ENCODE assay signal across 10 cellular contexts in the genomic region with DNA sequence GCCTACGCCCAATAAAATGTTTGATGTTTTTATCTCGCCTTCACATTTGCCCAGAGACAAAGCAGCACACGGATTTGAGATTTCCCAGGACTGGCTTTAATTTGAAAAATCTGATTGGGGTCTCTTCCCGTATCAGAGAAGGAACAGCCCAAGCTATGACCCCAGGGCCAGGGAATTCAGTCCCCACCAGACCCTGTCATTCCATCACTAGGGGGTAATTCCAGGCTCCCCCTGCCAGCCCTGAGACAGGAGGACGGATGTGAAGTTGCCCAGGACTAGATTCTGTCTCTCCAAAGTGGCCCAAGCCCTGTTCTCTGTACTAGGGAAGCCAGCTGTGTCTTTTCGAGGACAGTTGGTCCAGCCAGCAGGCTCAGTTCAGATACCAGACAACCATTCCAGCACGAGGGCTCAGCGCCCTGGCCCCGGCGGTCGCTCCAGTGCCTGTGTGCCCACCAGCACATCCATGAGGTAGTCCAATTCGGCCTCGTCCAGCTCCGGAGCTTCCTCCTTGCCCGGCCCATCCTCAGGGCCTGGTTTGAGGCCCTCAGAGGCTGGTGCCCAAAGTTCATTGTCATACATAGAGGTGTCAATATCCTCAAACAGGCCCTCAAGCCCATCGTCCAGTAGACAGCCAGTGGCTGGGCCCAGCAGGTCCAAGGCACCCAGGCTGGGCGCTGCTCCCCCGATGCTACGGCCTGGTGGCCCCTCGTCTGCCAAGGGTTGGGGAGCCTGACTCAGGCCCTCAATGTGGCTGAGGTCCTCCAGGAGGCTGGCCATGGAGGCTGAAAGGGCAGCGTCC. TPM values are rescaled to one million over a fixed set of nuclear protein-coding genes. Genes with fewer than 3 reads are reported as not detected.
DNase-seq lines count a peak whose midpoint lies in the region; ATAC-seq and TF ChIP-seq lines count a peak whose summit lies in the region.
"Had no signal": no experiment of that assay in that cellular context is flagged by ENCODE, and none has a peak within 500 bp of the region (broad histone marks: within the 10 kb centered on the region; RNA-seq: fewer than 3 reads in every experiment).

No MANE protein-coding gene starts in this region.

- no peaks in the 10 kb centered on the region for H3K9me2 ChIP-seq in HCT116 (ENCODE audit: insufficient read depth)

- no peaks in the 10 kb centered on the region for H3K9me3 Mint-ChIP-seq in activated CD4-positive, alpha-beta memory T cell treated with anti-CD3 and anti-CD28 coated beads, Interleukin-2, amount 10 ng/mL, durations not matched to agents 7 days and 5 days
- H3K9me3 Mint-ChIP-seq in glutamatergic neuron (ENCODE audit: unreplicated experiment) = peaks cover 8% of the 10 kb centered on the region

- H3K27me3 Mint-ChIP-seq in activated CD4-positive, alpha-beta memory T cell treated with anti-CD3 and anti-CD28 coated beads, Interleukin-2, amount 10 ng/mL, durations not matched to agents 7 days and 5 days = no peaks in the 10 kb centered on the region
- H3K27me3 Mint-ChIP-seq in glutamatergic neuron (ENCODE audit: unreplicated experiment) = peaks cover 11% of the 10 kb centered on the region

- H3K79me2 ChIP-seq in HCT116 (ENCODE audit: insufficient read depth, low read length) = peaks cover 35% of the 10 kb centered on the region
- H3K79me2 ChIP-seq in smooth muscle cell (ENCODE audit: low read depth) = peaks cover 39% of the 10 kb centered on the region

- ATAC-seq in HCT116 (no peak), HG03159 (IDR thresholded peaks at IDR 0.05; ENCODE audit: unreplicated experiment) (no peak), HG03097 (IDR thresholded peaks at IDR 0.05; ENCODE audit: low FRiP score, unreplicated experiment) (no peak), HG02623 (IDR thresholded peaks at IDR 0.05; ENCODE audit: unreplicated experiment) (no peak)

- peaks cover 27 to 73% of the 10 kb centered on the region in 2 experiments for H3K4me1 ChIP-seq in HCT116 (ENCODE audit: control insufficient read depth in 1 of 2, insufficient read depth in 2 of 2, low read length in 2 of 2)
- peaks cover 20% of the 10 kb centered on the region for H3K4me1 ChIP-seq in smooth muscle cell (ENCODE audit: low read depth)

- POLR2A ChIA-PET in HCT116 (lab: Charles Lee) = interaction anchor here (0.9 to 1.5 kb wide), 2 partner anchors 9 to 41 kb away, joined by 4 read pairs; no protein-coding TSS in a partner anchor
- POLR2A ChIA-PET in activated CD4-positive, alpha-beta memory T cell treated with anti-CD3 and anti-CD28 coated beads, Interleukin-2, amount 10 ng/mL, durations not matched to agents 7 days and 5 days (lab: Charles Lee) = interaction anchor here (0.7 to 2.9 kb wide), 7 partner anchors 10 to 481 kb away, joined by 3 to 25 read pairs (median 6); partner anchors contain the start of genes BLVRB, PRX and SERTAD3

- CTCF ChIA-PET in HCT116 (lab: Charles Lee) = no interaction called here
- CTCF ChIA-PET in activated CD4-positive, alpha-beta memory T cell treated with anti-CD3 and anti-CD28 coated beads, Interleukin-2, amount 10 ng/mL, durations not matched to agents 7 days and 5 days (lab: Charles Lee) = interaction anchor here (1.0 to 3.8 kb wide), 4 partner anchors 12 to 42 kb away, joined by 3 to 51 read pairs (median 34); partner anchors contain the start of genes BLVRB, SERTAD3 and SPTBN4

- H4K20me1 ChIP-seq in HCT116 (ENCODE audit: insufficient read depth) = no peaks in the 10 kb centered on the region
- H4K20me1 ChIP-seq in smooth muscle cell (ENCODE audit: low read depth) = peaks cover 29% of the 10 kb centered on the region

- intact Hi-C loops in HCT116 (cut with micrococcal nuclease) = loop anchor here (5.0 kb wide), 1 partner anchor 180 kb away; the partner anchor contains the start of gene LTBP4

- H2AFZ ChIP-seq in HCT116 (ENCODE audit: low read depth, low read length, poor library complexity, severe bottlenecking) (no peak overlapping the region), smooth muscle cell (ENCODE audit: low read depth) (no peak overlapping the region)

- peak overlapping the region; percentile 96; the same call in 1 of the 2 replicates for H3K4me2 ChIP-seq in HCT116 (ENCODE audit: low read length)
- H3K4me2 ChIP-seq in smooth muscle cell = peak overlapping the region; percentile 100

- peaks cover 5 to 13% of the 10 kb centered on the region in 2 experiments; a peak in 2 of 4 replicates for H3K36me3 ChIP-seq in HCT116 (ENCODE audit: control insufficient read depth in 1 of 2, insufficient read depth in 2 of 2, low read length in 2 of 2)
- no peaks in the 10 kb centered on the region for H3K36me3 ChIP-seq in smooth muscle cell (ENCODE audit: low read depth)

- peaks cover 40% of the 10 kb centered on the region for H3K4me1 Mint-ChIP-seq in activated CD4-positive, alpha-beta memory T cell treated with anti-CD3 and anti-CD28 coated beads, Interleukin-2, amount 10 ng/mL, durations not matched to agents 7 days and 5 days
- H3K4me1 Mint-ChIP-seq in glutamatergic neuron (ENCODE audit: low read depth, unreplicated experiment) = peaks cover 25% of the 10 kb centered on the region

- peak overlapping the region; percentile 90 for H3K9ac ChIP-seq in HCT116 (ENCODE audit: low read length)
- H3K9ac ChIP-seq in smooth muscle cell (ENCODE audit: low read depth) = no peak overlapping the region

- peak overlapping the region; percentile 77 for H3K4me3 Mint-ChIP-seq in activated CD4-positive, alpha-beta memory T cell treated with anti-CD3 and anti-CD28 coated beads, Interleukin-2, amount 10 ng/mL, durations not matched to agents 7 days and 5 days
- H3K4me3 Mint-ChIP-seq in glutamatergic neuron (ENCODE audit: unreplicated experiment) = peak overlapping the region; percentile 18

- peak overlapping the region; percentile 80 for H3K27ac Mint-ChIP-seq in activated CD4-positive, alpha-beta memory T cell treated with anti-CD3 and anti-CD28 coated beads, Interleukin-2, amount 10 ng/mL, durations not matched to agents 7 days and 5 days
- H3K27ac Mint-ChIP-seq in glutamatergic neuron (ENCODE audit: unreplicated experiment) = peak overlapping the region; percentile 49

- H3K9me3 ChIP-seq in HCT116 (ENCODE audit: control insufficient read depth in 1 of 2, insufficient read depth in 1 of 2, low read depth in 1 of 2, low read length in 2 of 2) (no peaks in the 10 kb centered on the region), smooth muscle cell (replicated peaks; ENCODE audit: low read depth) (no peaks in the 10 kb centered on the region)

- H3K27me3 ChIP-seq in HCT116 (ENCODE audit: insufficient read depth, low read length) (no peaks in the 10 kb centered on the region), smooth muscle cell (ENCODE audit: low read depth) (no peaks in the 10 kb centered on the region)
- H3K27me3 ChIP-seq: brain microvascular endothelial cell had no signal

- BruUV-seq in HCT116 (replicated peaks; lab: Mats Ljungman, UMichigan) = no TSS peak

- TF ChIP-seq RAD21 in HCT116 (IDR thresholded peaks at IDR 0.05; ENCODE audit: low read depth) = no peak

- WGBS in smooth muscle cell (ENCODE audit: low lambda C conversion rate) = 82% methylated on average over 21 of the region's 21 CpGs

- peaks cover 20% of the 10 kb centered on the region for H3K36me3 Mint-ChIP-seq in activated CD4-positive, alpha-beta memory T cell treated with anti-CD3 and anti-CD28 coated beads, Interleukin-2, amount 10 ng/mL, durations not matched to agents 7 days and 5 days (ENCODE audit: low read depth)
- no peaks in the 10 kb centered on the region for H3K36me3 Mint-ChIP-seq in glutamatergic neuron (ENCODE audit: unreplicated experiment)

- no peak overlapping the region for H3K4me3 ChIP-seq in HCT116 (replicated peaks in 1 of 2; ENCODE audit: low read depth in 1 of 2, low read length in 2 of 2)
- no peak overlapping the region for H3K4me3 ChIP-seq in smooth muscle cell

- no peak for TF ChIP-seq CTCF in HCT116 (IDR thresholded peaks at IDR 0.05 in 2 of 3, conservative IDR thresholded peaks at IDR 0.05 in 1 of 3; ENCODE audit: borderline replicate concordance in 1 of 3, insufficient read depth in 1 of 3, low read depth in 2 of 3, low read length in 2 of 3)
- TF ChIP-seq CTCF in glutamatergic neuron (IDR thresholded peaks at IDR 0.05; ENCODE audit: partially characterized antibody, unreplicated experiment) = no peak
- no peak for TF ChIP-seq CTCF in smooth muscle cell (IDR thresholded peaks at IDR 0.05; ENCODE audit: borderline replicate concordance, insufficient read depth, poor library complexity, severe bottlenecking)

- H3F3A ChIP-seq in smooth muscle cell (ENCODE audit: low read depth) = peaks cover 16% of the 10 kb centered on the region

- H3K27ac ChIP-seq in HCT116 (ENCODE audit: low read depth, low read length) = peak overlapping the region; percentile 99
- H3K27ac ChIP-seq in smooth muscle cell (ENCODE audit: low read depth) = peak overlapping the region; percentile 97

- TF ChIP-seq POLR2A in HCT116 (IDR thresholded peaks at IDR 0.05; ENCODE audit: borderline replicate concordance, extremely low read depth, insufficient read depth, insufficient read length) = no peak

- no peak for DNase-seq in HCT116 (ENCODE audit: low read depth, low spot score)
- DNase-seq in activated CD4-positive, alpha-beta memory T cell treated with anti-CD3 and anti-CD28 coated beads, Interleukin-2, amount 10 ng/mL, durations not matched to agents 7 days and 5 days = no peak
- DNase-seq in glutamatergic neuron = no peak
- no peak for DNase-seq in smooth muscle cell (lab: John Stamatoyannopoulos, UW; ENCODE audit: unreplicated experiment)
- DNase-seq: brain microvascular endothelial cell, NCI-H2081 treated with DMSO at 0.1 percent for 48 hours, T-helper 9 cell had no signal

- RAD21 ChIA-PET in HCT116 (lab: Charles Lee; ENCODE audit: low non-redundant PET in 1 of 2, low total read pairs in 2 of 2, uncharacterized antibody in 2 of 2, unreplicated experiment in 2 of 2) = interaction anchor here in 1 of 2 experiments (0.7 kb wide), 1 partner anchor 43 kb away, joined by 3 read pairs; the partner anchor contains the start of gene BLVRB

RNA-seq across cellular contexts. Expression of gene SERTAD1, which starts 3.2 kb away (rescaled TPM):
- 30.3 TPM for total RNA-seq in HCT116 (2021; ENCODE audit: unreplicated experiment)
- 44.7 and 48.8 TPM in 2 replicates for polyA plus RNA-seq in HCT116 (2012)
- total RNA-seq in activated CD4-positive, alpha-beta memory T cell treated with anti-CD3 and anti-CD28 coated beads, Interleukin-2, amount 10 ng/mL, durations not matched to agents 7 days and 5 days = 10 to 100 TPM; 10.6 to 10.7 TPM
- 3.6 TPM for total RNA-seq in glutamatergic neuron (ENCODE audit: unreplicated experiment)
- 44.0 and 44.9 TPM in 2 replicates for total RNA-seq in smooth muscle cell
- polyA plus RNA-seq in smooth muscle cell = 67.1 and 67.2 TPM in 2 replicates

RNA-seq across cellular contexts. Expression of gene PRX, which starts 9.4 kb away (rescaled TPM):
- total RNA-seq in HCT116 (2021; ENCODE audit: unreplicated experiment) (4.8 TPM), glutamatergic neuron (ENCODE audit: unreplicated experiment) (4.7 TPM), smooth muscle cell (3.3 and 4.4 TPM in 2 replicates)
- polyA plus RNA-seq in HCT116 (2012) = 4.8 and 5.1 TPM in 2 replicates
- total RNA-seq in activated CD4-positive, alpha-beta memory T cell treated with anti-CD3 and anti-CD28 coated beads, Interleukin-2, amount 10 ng/mL, durations not matched to agents 7 days and 5 days = 1 to 10 TPM; 1.1 to 1.5 TPM
- 2.9 and 3.9 TPM in 2 replicates for polyA plus RNA-seq in smooth muscle cell

RNA-seq across cellular contexts. Expression of gene SERTAD3, which starts 21.5 kb away (rescaled TPM):
- total RNA-seq in HCT116 (2021; ENCODE audit: unreplicated experiment) (32.4 TPM), glutamatergic neuron (ENCODE audit: unreplicated experiment) (30.1 TPM), smooth muscle cell (40.4 and 43.1 TPM in 2 replicates)
- 34.9 and 41.4 TPM in 2 replicates for polyA plus RNA-seq in HCT116 (2012)
- 10 to 100 TPM; 18.0 to 20.3 TPM for total RNA-seq in activated CD4-positive, alpha-beta memory T cell treated with anti-CD3 and anti-CD28 coated beads, Interleukin-2, amount 10 ng/mL, durations not matched to agents 7 days and 5 days
- 78.0 and 82.9 TPM in 2 replicates for polyA plus RNA-seq in smooth muscle cell

RNA-seq across cellular contexts. Expression of gene HIPK4, which starts 32.6 kb away (rescaled TPM):
- total RNA-seq in HCT116 (2021; ENCODE audit: unreplicated experiment) (0.74 TPM), glutamatergic neuron (ENCODE audit: unreplicated experiment) (not detected), smooth muscle cell (not detected in 2 replicates)
- polyA plus RNA-seq in HCT116 (2012) = 0.61 and 0.77 TPM in 2 replicates
- under 1 TPM; 0.10 TPM for total RNA-seq in activated CD4-positive, alpha-beta memory T cell treated with anti-CD3 and anti-CD28 coated beads, Interleukin-2, amount 10 ng/mL, durations not matched to agents 7 days and 5 days
- polyA plus RNA-seq in smooth muscle cell = 0.32 and 0.39 TPM in 2 replicates

RNA-seq across cellular contexts. Expression of gene BLVRB, which starts 42.9 kb away (rescaled TPM):
- total RNA-seq in HCT116 (2021; ENCODE audit: unreplicated experiment) (113 TPM), glutamatergic neuron (ENCODE audit: unreplicated experiment) (7.2 TPM), smooth muscle cell (49.1 and 50.3 TPM in 2 replicates)
- 330 and 425 TPM in 2 replicates for polyA plus RNA-seq in HCT116 (2012)
- 10 to 100 TPM; 20.1 to 20.5 TPM for total RNA-seq in activated CD4-positive, alpha-beta memory T cell treated with anti-CD3 and anti-CD28 coated beads, Interleukin-2, amount 10 ng/mL, durations not matched to agents 7 days and 5 days
- polyA plus RNA-seq in smooth muscle cell = 86.4 and 95.4 TPM in 2 replicates
